Comparison of ENCODE assay signal across 8 cellular contexts in the genomic region with DNA sequence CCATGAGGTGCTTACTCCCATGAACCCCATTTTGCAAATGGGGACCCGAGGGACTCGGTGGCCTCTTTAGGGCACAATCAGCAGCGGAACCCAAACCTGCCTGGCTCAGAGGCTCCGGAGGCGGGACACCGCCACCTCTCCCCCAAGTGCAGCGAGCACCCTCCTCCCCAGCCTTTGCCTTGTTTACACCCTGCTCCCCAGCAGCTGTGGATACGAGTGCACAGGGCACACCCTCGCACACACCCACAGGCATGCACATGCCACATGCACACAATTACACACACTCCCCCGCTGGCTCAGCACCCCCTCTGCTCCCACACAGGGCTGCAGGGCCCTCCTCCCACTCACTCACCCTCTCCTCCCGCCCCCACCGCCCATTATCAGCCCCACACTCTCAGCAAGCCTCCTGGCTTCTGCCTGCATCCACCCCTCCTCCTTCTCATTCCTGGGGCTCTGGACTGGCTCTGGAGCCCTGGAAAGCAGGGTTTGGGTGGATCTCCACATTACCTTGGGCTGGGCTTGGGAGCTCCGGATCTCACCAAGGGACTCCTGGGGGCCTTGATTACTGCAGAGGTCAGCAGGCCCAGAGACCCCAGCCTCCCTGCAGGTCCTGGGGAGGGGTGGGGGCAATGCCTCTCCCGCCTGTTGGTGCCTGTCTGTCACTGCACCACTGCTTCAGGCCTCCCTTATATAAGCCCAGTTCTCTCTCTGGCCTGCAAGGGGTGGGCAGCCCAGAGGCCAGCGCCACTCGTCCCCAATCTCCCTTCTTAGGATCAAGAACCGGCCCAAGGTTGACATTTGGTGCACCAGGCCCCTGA. TPM values are rescaled to one million over a fixed set of nuclear protein-coding genes. Genes with fewer than 3 reads are reported as not detected.
DNase-seq lines count a peak whose midpoint lies in the region; ATAC-seq, FAIRE-seq and TF ChIP-seq lines count a peak whose summit lies in the region.

No MANE protein-coding gene starts in this region.

- peaks cover 2% of the 10 kb centered on the region for H3K79me1 ChIP-seq in neuronal stem cell (ENCODE audit: low read depth, low read length)

- no peaks in the 10 kb centered on the region for H3K9me3 ChIP-seq in neuronal stem cell (replicated peaks in 1 of 2; ENCODE audit: control insufficient read depth in 2 of 2, insufficient read depth in 1 of 2, low read depth in 1 of 2, low read length in 2 of 2)
- H3K9me3 ChIP-seq in MM.1S (replicated peaks; ENCODE audit: insufficient read depth, low read length) = no peaks in the 10 kb centered on the region

- H4K91ac ChIP-seq in neuronal stem cell (ENCODE audit: low read depth, low read length, poor library complexity) = peak overlapping the region; percentile 69

- no peak for ATAC-seq in HG03442 (IDR thresholded peaks at IDR 0.05; ENCODE audit: unreplicated experiment)

- 0 out of 2 replicates have a peak, but pooled peaks cover 6% of the 10 kb centered on the region for H3K79me2 ChIP-seq in MM.1S (ENCODE audit: low read length)

- peak overlapping the region; percentile 60 for H2BK12ac ChIP-seq in neuronal stem cell (ENCODE audit: low read length)

- no peaks in the 10 kb centered on the region for H4K20me1 ChIP-seq in MM.1S (ENCODE audit: insufficient read depth, low read length)

- peak overlapping the region; percentile 54 for H2BK15ac ChIP-seq in neuronal stem cell (ENCODE audit: low read length)

- no peak overlapping the region for H3K4me3 ChIP-seq in neuronal stem cell (ENCODE audit: low read length in 2 of 2)
- H3K4me3 ChIP-seq in MM.1S (ENCODE audit: low read length) = no peak overlapping the region

- peak overlapping the region; percentile 46 for H2AFZ ChIP-seq in neuronal stem cell (ENCODE audit: low read length)
- H2AFZ ChIP-seq in MM.1S (ENCODE audit: low read length) = no peak overlapping the region

- peak overlapping the region; percentile 57 for H3K14ac ChIP-seq in neuronal stem cell (ENCODE audit: low read length)

- no CpG with 5 or more reads among the region's 17 CpGs for WGBS in neuronal stem cell (ENCODE audit: extremely low coverage in 2 of 2, insufficient read length in 2 of 2, insufficient replicate concordance in 1 of 2), 2 donors

- no peak overlapping the region for H2BK120ac ChIP-seq in neuronal stem cell (ENCODE audit: low read depth, low read length)

- no peak overlapping the region for H4K8ac ChIP-seq in neuronal stem cell (ENCODE audit: low read depth, low read length)

- H3K23ac ChIP-seq in neuronal stem cell (ENCODE audit: low read depth, low read length, poor library complexity) = peak overlapping the region; percentile 94

- H3F3A ChIP-seq in MM.1S (ENCODE audit: insufficient read depth, low read length) = no peaks in the 10 kb centered on the region

- H3K4ac ChIP-seq in neuronal stem cell (ENCODE audit: low read length) = no peak overlapping the region

- H2BK5ac ChIP-seq in neuronal stem cell (ENCODE audit: low read length) = peak overlapping the region; percentile 90

- DNase-seq in Ammon's horn (ENCODE audit: low spot score) (peak; percentile 57), RCC 7860 (ENCODE audit: low spot score) (peak; percentile 22), head of caudate nucleus (peak in 34 of 42 donors; percentile 34 to 78 (median 56)), neuronal stem cell (ENCODE audit: low spot score) (no peak), RKO (ENCODE audit: low spot score) (no peak), foreskin melanocyte (no peak), MM.1S (no peak)

- intact Hi-C loops in head of caudate nucleus (cut with DNase I) = no loop called here

- H3K9ac ChIP-seq in neuronal stem cell (ENCODE audit: low read depth, low read length, poor library complexity) (peak overlapping the region; percentile 80), MM.1S (ENCODE audit: low read length) (no peak overlapping the region)

- peak overlapping the region; percentile 96 for H3K18ac ChIP-seq in neuronal stem cell (ENCODE audit: low read length)

- H3K9me2 ChIP-seq in MM.1S (replicated peaks; ENCODE audit: insufficient read depth, low read length) = no peaks in the 10 kb centered on the region

- no peak for TF ChIP-seq CTCF in MM.1S (IDR thresholded peaks at IDR 0.05; ENCODE audit: low read length)

- H3K27me3 ChIP-seq in neuronal stem cell (ENCODE audit: control insufficient read depth in 3 of 3, insufficient read depth in 3 of 3, low read depth in 1 of 3, low read length in 3 of 3) (no peaks in the 10 kb centered on the region), MM.1S (replicated peaks; ENCODE audit: insufficient read depth, low read length) (no peaks in the 10 kb centered on the region)

- peaks cover under 1 to 5% of the 10 kb centered on the region in 2 donors for H3K36me3 ChIP-seq in neuronal stem cell (replicated peaks in 1 of 2; ENCODE audit: control insufficient read depth in 2 of 2, insufficient read depth in 2 of 2, low read length in 2 of 2)
- no peaks in the 10 kb centered on the region for H3K36me3 ChIP-seq in MM.1S (replicated peaks; ENCODE audit: insufficient read depth, low read length)

- peak overlapping the region; percentile 72 for H2AK5ac ChIP-seq in neuronal stem cell (ENCODE audit: low read depth, low read length)

- FAIRE-seq in RCC 7860 (lab: Jason Lieb, UNC) = no peak

- H3K4me2 ChIP-seq in neuronal stem cell (ENCODE audit: insufficient read depth, low read length, poor library complexity, severe bottlenecking) (no peak overlapping the region), MM.1S (ENCODE audit: low read depth, low read length) (no peak overlapping the region)

- peak overlapping the region; percentile 61 for H3K27ac ChIP-seq in neuronal stem cell (replicated peaks; ENCODE audit: low read length)
- no peak overlapping the region for H3K27ac ChIP-seq in MM.1S (ENCODE audit: low read length)

- H3K4me1 ChIP-seq in neuronal stem cell (ENCODE audit: control insufficient read depth in 2 of 2, insufficient read depth in 1 of 2, low read depth in 1 of 2, low read length in 2 of 2) (peaks cover 19 to 24% of the 10 kb centered on the region in 2 donors), MM.1S (ENCODE audit: low read length) (no peaks in the 10 kb centered on the region)

RNA-seq across cellular contexts. Expression of gene PDK2, which starts 6.4 kb away (rescaled TPM):
- 40.5 TPM for polyA plus RNA-seq in neuronal stem cell (2013, experiment 1 of 2)
- polyA plus RNA-seq in neuronal stem cell (2013, experiment 2 of 2) = 39.2 TPM

RNA-seq across cellular contexts. Expression of gene SAMD14, which starts 28.4 kb away (rescaled TPM):
- polyA plus RNA-seq in neuronal stem cell (2013, experiment 1 of 2) = 31.6 TPM
- polyA plus RNA-seq in neuronal stem cell (2013, experiment 2 of 2) = 33.4 TPM

RNA-seq across cellular contexts. Expression of gene ITGA3, which starts 45.6 kb away (rescaled TPM):
- polyA plus RNA-seq in neuronal stem cell (2013, experiment 1 of 2) = 8.3 TPM
- polyA plus RNA-seq in neuronal stem cell (2013, experiment 2 of 2) = 6.8 TPM

RNA-seq across cellular contexts. Expression of gene PPP1R9B, which starts 48.9 kb away (rescaled TPM):
- polyA plus RNA-seq in neuronal stem cell (2013, experiment 1 of 2) = 19.8 TPM
- polyA plus RNA-seq in neuronal stem cell (2013, experiment 2 of 2) = 19.4 TPM

Comparison
In these comparisons a context has a peak if more than half of its experiments do, and no peak if none do; other contexts are left out.
1. DNase-seq: peak in Ammon's horn (single experiment), RCC 7860 (single experiment) and head of caudate nucleus (34 of 42); none in neuronal stem cell (single experiment), RKO (single experiment), foreskin melanocyte (single experiment) and MM.1S (single experiment).